In genomic region chr6:33118525-33119123, GRCh38 we compare ENCODE assay signal across 9 cellular contexts. TPM values are rescaled to one million over a fixed set of nuclear protein-coding genes. Genes with fewer than 3 reads are reported as not detected.
A peak's percentile ranks its signal among the peaks of the same experiment; 100 is the strongest.
DNase-seq lines count a peak whose midpoint lies in the region; ATAC-seq and TF ChIP-seq lines count a peak whose summit lies in the region.
"Had no signal": no experiment of that assay in that cellular context is flagged by ENCODE, and none has a peak within 500 bp of the region (broad histone marks: within the 10 kb centered on the region; RNA-seq: fewer than 3 reads in every experiment).

No MANE protein-coding gene starts in this region.

- peaks cover 25% of the 10 kb centered on the region for H3K27me3 ChIP-seq in CD4-positive, CD25-positive, alpha-beta regulatory T cell (ENCODE audit: control insufficient read depth, insufficient read depth, low read length)
- peaks cover 2 to 13% of the 10 kb centered on the region in 2 donors for H3K27me3 ChIP-seq in breast epithelium
- peaks cover 0 to 20% (median 10%) of the 10 kb centered on the region in 4 donors for H3K27me3 ChIP-seq in upper lobe of left lung

- DNase-seq in CD4-positive, CD25-positive, alpha-beta regulatory T cell = peak in 2 of 3 donors; percentile 74 to 80
- DNase-seq in HCEC 1CT = peak; percentile 31
- peak; percentile 52 to 74 for DNase-seq in NCI-H526 (lab: John Stamatoyannopoulos, UW)
- DNase-seq in breast epithelium (ENCODE audit: low spot score in 2 of 2) = no peak
- peak; percentile 53 for DNase-seq in kidney glomerular epithelial cell (lab: John Stamatoyannopoulos, UW)
- DNase-seq in upper lobe of left lung = no peak
- no peak for DNase-seq in stimulated activated CD4-positive, alpha-beta T cell treated with anti-CD3 and anti-CD28 coated beads, Interleukin-4, amount 100 ng/mL, for 4 hours

- H3K36me3 ChIP-seq in CD4-positive, CD25-positive, alpha-beta regulatory T cell (ENCODE audit: control insufficient read depth, insufficient read depth, low read length) = no peaks in the 10 kb centered on the region
- H3K36me3 ChIP-seq in breast epithelium (no peaks in the 10 kb centered on the region), upper lobe of left lung (no peaks in the 10 kb centered on the region)
- H3K36me3 ChIP-seq: SJSA1 had no signal

- intact Hi-C loops in breast epithelium (cut with DNase I; ENCODE audit: low total_unique reads) = loop anchor here (10.0 kb wide), 1 partner anchor 126 kb away; no protein-coding TSS in a partner anchor

- TF ChIP-seq EP300 in upper lobe of left lung (IDR thresholded peaks at IDR 0.05) = no peak

- H3K27ac ChIP-seq in CD4-positive, CD25-positive, alpha-beta regulatory T cell (ENCODE audit: insufficient read depth, low read length, poor library complexity, severe bottlenecking) = no peak overlapping the region
- H3K27ac ChIP-seq in breast epithelium (no peak overlapping the region), upper lobe of left lung (no peak overlapping the region)
- H3K27ac ChIP-seq: SJSA1 had no signal

- TF ChIP-seq POLR2A in breast epithelium (IDR thresholded peaks at IDR 0.05) (no peak), upper lobe of left lung (IDR thresholded peaks at IDR 0.05) (no peak)

- no peak overlapping the region for H3K27ac Mint-ChIP-seq in CD4-positive, CD25-positive, alpha-beta regulatory T cell

- TF ChIP-seq CTCF in breast epithelium (IDR thresholded peaks at IDR 0.05) (peak; percentile 80 to 95 (median 89)), upper lobe of left lung (IDR thresholded peaks at IDR 0.05) (peak; percentile 69 to 88 (median 83))

- H3K9me3 Mint-ChIP-seq in CD4-positive, CD25-positive, alpha-beta regulatory T cell = peaks cover 0 to 5% (median 3%) of the 10 kb centered on the region in 7 donors

- H3K4me3 ChIP-seq in CD4-positive, CD25-positive, alpha-beta regulatory T cell (ENCODE audit: low read depth, low read length) = no peak overlapping the region
- H3K4me3 ChIP-seq in breast epithelium = no peak overlapping the region
- no peak overlapping the region for H3K4me3 ChIP-seq in upper lobe of left lung
- H3K4me3 ChIP-seq: SJSA1 had no signal

- H3K36me3 Mint-ChIP-seq in CD4-positive, CD25-positive, alpha-beta regulatory T cell = no peaks in the 10 kb centered on the region

- peak; percentile 62 to 77 for ATAC-seq in CD4-positive, CD25-positive, alpha-beta regulatory T cell (ENCODE audit: low read depth in 2 of 2)
- ATAC-seq in upper lobe of left lung (ENCODE audit: low FRiP score in 2 of 2) = peak in 1 of 2 donors; percentile 64
- no peak for ATAC-seq in GM21367 (IDR thresholded peaks at IDR 0.05; ENCODE audit: unreplicated experiment)

- H3K9me3 ChIP-seq in CD4-positive, CD25-positive, alpha-beta regulatory T cell (ENCODE audit: control insufficient read depth in 2 of 2, low read length in 2 of 2) = peaks cover 3 to 5% of the 10 kb centered on the region in 2 experiments
- H3K9me3 ChIP-seq in breast epithelium (peaks cover under 1 to 5% of the 10 kb centered on the region in 2 donors), upper lobe of left lung (peaks cover 0 to 6% (median under 1%) of the 10 kb centered on the region in 4 donors)

- H3K4me1 Mint-ChIP-seq in CD4-positive, CD25-positive, alpha-beta regulatory T cell = peaks cover 0 to 15% (median 6%) of the 10 kb centered on the region in 4 donors

- no peak overlapping the region for H3K4me3 Mint-ChIP-seq in CD4-positive, CD25-positive, alpha-beta regulatory T cell

- peaks cover 89% of the 10 kb centered on the region for H3K27me3 Mint-ChIP-seq in CD4-positive, CD25-positive, alpha-beta regulatory T cell

- WGBS in upper lobe of left lung, 2 donors = 0% methylated on average over 3 of the region's 3 CpGs

- peaks cover 3% of the 10 kb centered on the region for H3K4me1 ChIP-seq in CD4-positive, CD25-positive, alpha-beta regulatory T cell (ENCODE audit: control insufficient read depth, insufficient read depth, low read length, poor library complexity, severe bottlenecking)
- H3K4me1 ChIP-seq in breast epithelium = no peaks in the 10 kb centered on the region
- peaks cover 0 to 10% (median 3%) of the 10 kb centered on the region in 4 donors for H3K4me1 ChIP-seq in upper lobe of left lung
- H3K4me1 ChIP-seq: SJSA1 had no signal

RNA-seq across cellular contexts. Expression of gene HLA-DPB1, which starts 42.8 kb away (rescaled TPM):
- total RNA-seq in CD4-positive, CD25-positive, alpha-beta regulatory T cell = 153 TPM
- 100 to 1,000 TPM; 144 to 335 (median 244) TPM for polyA plus RNA-seq in CD4-positive, CD25-positive, alpha-beta regulatory T cell
- total RNA-seq in breast epithelium (10 to 100 TPM; 56.5 to 80.3 (median 58.2) TPM), upper lobe of left lung (100 to 1,000 TPM; 194 to 697 (median 373) TPM)
- total RNA-seq: SJSA1 had no signal

RNA-seq across cellular contexts. Expression of gene HLA-DPA1, which starts 45.2 kb away (rescaled TPM):
- total RNA-seq in CD4-positive, CD25-positive, alpha-beta regulatory T cell = 102 TPM
- polyA plus RNA-seq in CD4-positive, CD25-positive, alpha-beta regulatory T cell = 100 to 1,000 TPM in 3 of 4 donors, 10 to 100 TPM in 1; 97.9 to 292 (median 209) TPM
- total RNA-seq in breast epithelium (100 to 1,000 TPM in 1 of 3 donors, 10 to 100 TPM in 2; 51.8 to 116 (median 75.4) TPM), upper lobe of left lung (100 to 1,000 TPM; 109 to 674 (median 399) TPM)
- total RNA-seq: SJSA1 had no signal

Comparison
In these comparisons a context has a peak if more than half of its experiments do, and no peak if none do; other contexts are left out.
1. DNase-seq: peak in CD4-positive, CD25-positive, alpha-beta regulatory T cell (2 of 3), HCEC 1CT (single experiment), NCI-H526 (2 of 2) and kidney glomerular epithelial cell (single experiment); none in breast epithelium (0 of 2), upper lobe of left lung (0 of 2) and stimulated activated CD4-positive, alpha-beta T cell treated with anti-CD3 and anti-CD28 coated beads, Interleukin-4, amount 100 ng/mL, for 4 hours (0 of 2).